In genomic region chr6:73516712-73517489, GRCh38 we compare ENCODE assay signal across 1 cellular context.
TF ChIP-seq lines count a peak whose summit lies in the region.

No MANE protein-coding gene starts in this region.

TF ChIP-seq in WTC11, 78 proteins besides CTCF, POLR2A, EP300 and RAD21 (continued from another document and continues in another):
- TF ChIP-seq ZNF512 (CRISPR knock-in tag; IDR thresholded peaks at IDR 0.05; ENCODE audit: borderline replicate concordance) = no peak
- no peak for TF ChIP-seq NR3C1 (CRISPR knock-in tag; conservative IDR thresholded peaks at IDR 0.05; ENCODE audit: low read depth)
- TF ChIP-seq ARID4B (CRISPR knock-in tag; IDR thresholded peaks at IDR 0.05; ENCODE audit: borderline replicate concordance) = no peak
- TF ChIP-seq ZNF423 (CRISPR knock-in tag; IDR thresholded peaks at IDR 0.05) = no peak
- TF ChIP-seq KAT7 (CRISPR knock-in tag; IDR thresholded peaks at IDR 0.05; ENCODE audit: borderline replicate concordance) = no peak
- TF ChIP-seq ZMAT4 (CRISPR knock-in tag; IDR thresholded peaks at IDR 0.05) = peak; percentile 78; the same call in 1 of the 2 replicates
- TF ChIP-seq ZBTB21 (CRISPR knock-in tag; IDR thresholded peaks at IDR 0.05; ENCODE audit: borderline replicate concordance) = no peak
- TF ChIP-seq NFATC4 (CRISPR knock-in tag; IDR thresholded peaks at IDR 0.05) = peak; percentile 91
- TF ChIP-seq ESRRA (CRISPR knock-in tag; IDR thresholded peaks at IDR 0.05; ENCODE audit: borderline replicate concordance) = no peak
- TF ChIP-seq PRDM15 (CRISPR knock-in tag; IDR thresholded peaks at IDR 0.05) = no peak
- no peak for TF ChIP-seq FOXJ3 (CRISPR knock-in tag; IDR thresholded peaks at IDR 0.05; ENCODE audit: borderline replicate concordance)
- TF ChIP-seq ATF6 (CRISPR knock-in tag; IDR thresholded peaks at IDR 0.05) = no peak
- TF ChIP-seq ETV6 (CRISPR knock-in tag; IDR thresholded peaks at IDR 0.05) = no peak
- no peak for TF ChIP-seq IRF1 (CRISPR knock-in tag; IDR thresholded peaks at IDR 0.05)
- peak; percentile 90 for TF ChIP-seq ZNF425 (CRISPR knock-in tag; conservative IDR thresholded peaks at IDR 0.05)
- TF ChIP-seq OVOL2 (CRISPR knock-in tag; IDR thresholded peaks at IDR 0.05; ENCODE audit: borderline replicate concordance) = no peak
- TF ChIP-seq PREB (CRISPR knock-in tag; IDR thresholded peaks at IDR 0.05; ENCODE audit: borderline replicate concordance) = no peak
- no peak for TF ChIP-seq HMGXB4 (CRISPR knock-in tag; IDR thresholded peaks at IDR 0.05)
- TF ChIP-seq ZNF396 (CRISPR knock-in tag; IDR thresholded peaks at IDR 0.05; ENCODE audit: borderline replicate concordance) = no peak
- TF ChIP-seq EMX1 (CRISPR knock-in tag; IDR thresholded peaks at IDR 0.05) = peak; percentile 91
- peak; percentile 72 for TF ChIP-seq ZNF416 (CRISPR knock-in tag; IDR thresholded peaks at IDR 0.05)
- TF ChIP-seq ZNF671 (CRISPR knock-in tag; IDR thresholded peaks at IDR 0.05) = peak; percentile 87
- peak; percentile 80; the same call in 1 of the 2 replicates for TF ChIP-seq ZNF532 (CRISPR knock-in tag; IDR thresholded peaks at IDR 0.05; ENCODE audit: borderline replicate concordance)
